Comparison of ENCODE assay signal across 29 cellular contexts in the genomic region with DNA sequence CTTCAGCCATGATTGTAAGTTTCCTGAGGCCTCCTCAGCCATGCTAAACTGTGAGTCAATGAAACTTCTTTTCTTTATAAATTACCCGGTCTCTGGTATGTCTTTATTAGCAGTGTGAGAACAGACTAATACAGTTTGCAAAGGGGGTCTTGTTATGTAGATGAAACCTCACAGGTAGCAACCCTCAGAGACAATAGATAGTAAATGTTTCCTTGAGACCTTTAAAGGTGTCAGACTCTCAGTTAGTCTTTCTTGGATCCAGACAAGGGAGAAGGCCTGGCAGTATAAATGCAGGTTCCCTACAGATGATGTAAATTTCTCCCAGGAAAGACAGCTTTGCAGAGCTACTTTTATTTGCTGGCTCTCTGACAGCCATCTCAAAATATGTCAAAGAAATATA.
"Had no signal": no experiment of that assay in that cellular context is flagged by ENCODE, and none has a peak within 500 bp of the region (broad histone marks: within the 10 kb centered on the region; RNA-seq: fewer than 3 reads in every experiment).

No MANE protein-coding gene starts in this region.

- H3K36me3 ChIP-seq: left lung, lower lobe of right lung, right atrium auricular region, right lobe of liver, tibial nerve, uterus had no signal

- H3K4me3 ChIP-seq: left lung, lower lobe of right lung, right atrium auricular region, right lobe of liver, smooth muscle cell, tibial nerve, uterus had no signal

- H3K27ac Mint-ChIP-seq: immature natural killer cell; mesothelial cell of epicardium; naive thymus-derived CD4-positive, alpha-beta T cell; natural killer cell treated with Interleukin-12 subunit alpha and Interleukin-12 subunit beta and Interleukin-15 and Interleukin-18, amount 100 ng/mL, for 72 hours; stimulated activated memory B cell treated with anti-CD40 and anti-IgM and Interleukin-4, amounts not matched to agents 10 μg/mL and 1 μg/mL and 100 μg/mL, for 72 hours; stimulated activated naive CD8-positive, alpha-beta T cell treated with anti-CD3 and anti-CD28 coated beads, Interleukin-15, amount 100 ng/mL, for 72 hours; type B pancreatic cell had no signal

- H3K4me2 ChIP-seq: smooth muscle cell had no signal

- H3K9me3 Mint-ChIP-seq: immature natural killer cell, type B pancreatic cell had no signal

- ATAC-seq: left colon; left lung; lower lobe of right lung; naive thymus-derived CD4-positive, alpha-beta T cell; natural killer cell treated with Interleukin-12 subunit alpha and Interleukin-12 subunit beta and Interleukin-15 and Interleukin-18, amount 100 ng/mL, for 72 hours; right lobe of liver; stimulated activated memory B cell treated with anti-CD40 and anti-IgM and Interleukin-4, amounts not matched to agents 10 μg/mL and 1 μg/mL and 100 μg/mL, for 72 hours; stimulated activated naive CD8-positive, alpha-beta T cell treated with anti-CD3 and anti-CD28 coated beads, Interleukin-15, amount 100 ng/mL, for 72 hours had no signal

- H3K79me2 ChIP-seq: parathyroid adenoma had no signal

- H2AFZ ChIP-seq: parathyroid adenoma had no signal

- H3K27ac ChIP-seq: left lung, lower lobe of right lung, parathyroid adenoma, right atrium auricular region, right lobe of liver, tibial nerve, uterus had no signal

- DNase-seq: hypothalamus; immature natural killer cell; kidney; left colon; left lung; lower lobe of right lung; mammary epithelial cell; mesenchymal stem cell; naive thymus-derived CD4-positive, alpha-beta T cell; nucleus accumbens; right lobe of liver; stimulated activated CD4-positive, alpha-beta T cell treated with anti-CD3 and anti-CD28 coated beads, Interleukin-1b, Interleukin-23, amount 100 ng/mL, for 48 hours; stimulated activated CD4-positive, alpha-beta T cell treated with anti-CD3 and anti-CD28 coated beads, Interleukin-2, amount 100 ng/mL, for 48 hours; stimulated activated CD4-positive, alpha-beta T cell treated with anti-CD3 and anti-CD28 coated beads, Interleukin-4, amount 100 ng/mL, for 4 hours; stimulated activated CD8-positive, alpha-beta memory T cell treated with anti-CD3 and anti-CD28 coated beads, Interleukin-4, amount 100 ng/mL, for 48 hours; stimulated activated naive CD4-positive, alpha-beta T cell treated with Interleukin-2 at 50 U/mL for 16 hours; stimulated activated naive CD8-positive, alpha-beta T cell treated with anti-CD3 and anti-CD28 coated beads, Interleukin-15, amount 100 ng/mL, for 72 hours; substantia nigra; uterus had no signal

- H3K4me1 ChIP-seq: left lung, lower lobe of right lung, parathyroid adenoma, right lobe of liver, uterus had no signal

- H3K4me1 Mint-ChIP-seq: immature natural killer cell; mesothelial cell of epicardium; neural crest cell; stimulated activated memory B cell treated with anti-CD40 and anti-IgM and Interleukin-4, amounts not matched to agents 10 μg/mL and 1 μg/mL and 100 μg/mL, for 72 hours; stimulated activated naive CD8-positive, alpha-beta T cell treated with anti-CD3 and anti-CD28 coated beads, Interleukin-15, amount 100 ng/mL, for 72 hours had no signal

- H3K27me3 Mint-ChIP-seq: naive thymus-derived CD4-positive, alpha-beta T cell; stimulated activated memory B cell treated with anti-CD40 and anti-IgM and Interleukin-4, amounts not matched to agents 10 μg/mL and 1 μg/mL and 100 μg/mL, for 72 hours; stimulated activated naive CD8-positive, alpha-beta T cell treated with anti-CD3 and anti-CD28 coated beads, Interleukin-15, amount 100 ng/mL, for 72 hours; type B pancreatic cell had no signal

- H3K36me3 Mint-ChIP-seq: immature natural killer cell; mesothelial cell of epicardium; natural killer cell treated with Interleukin-12 subunit alpha and Interleukin-12 subunit beta and Interleukin-15 and Interleukin-18, amount 100 ng/mL, for 72 hours; stimulated activated memory B cell treated with anti-CD40 and anti-IgM and Interleukin-4, amounts not matched to agents 10 μg/mL and 1 μg/mL and 100 μg/mL, for 72 hours; type B pancreatic cell had no signal

- FAIRE-seq: islet of Langerhans, kidney had no signal

- H3K4me3 Mint-ChIP-seq: immature natural killer cell; mesothelial cell of epicardium; naive thymus-derived CD4-positive, alpha-beta T cell; natural killer cell treated with Interleukin-12 subunit alpha and Interleukin-12 subunit beta and Interleukin-15 and Interleukin-18, amount 100 ng/mL, for 72 hours; neural crest cell; stimulated activated memory B cell treated with anti-CD40 and anti-IgM and Interleukin-4, amounts not matched to agents 10 μg/mL and 1 μg/mL and 100 μg/mL, for 72 hours; stimulated activated naive CD8-positive, alpha-beta T cell treated with anti-CD3 and anti-CD28 coated beads, Interleukin-15, amount 100 ng/mL, for 72 hours; type B pancreatic cell had no signal

- H3K27me3 ChIP-seq: left lung, right atrium auricular region, right lobe of liver, tibial nerve, uterus had no signal

- H3K9ac ChIP-seq: parathyroid adenoma had no signal

- H3K9me3 ChIP-seq: left lung, lower lobe of right lung, right lobe of liver, tibial nerve, uterus had no signal
